ENCODE assay signal across 20 cellular contexts in genomic region chr1:8135250-8135649, GRCh38.
DNase-seq lines count a peak whose midpoint lies in the region; ATAC-seq and TF ChIP-seq lines count a peak whose summit lies in the region.
"Had no signal": no experiment of that assay in that cellular context is flagged by ENCODE, and none has a peak within 500 bp of the region (broad histone marks: within the 10 kb centered on the region; RNA-seq: fewer than 3 reads in every experiment).

No MANE protein-coding gene starts in this region.

- H4K20me1 ChIP-seq in osteoblast (ENCODE audit: insufficient read depth, low read length), result no peaks in the 10 kb centered on the region

- no TSS peak for BruUV-seq in Panc1 (replicated peaks; lab: Mats Ljungman, UMichigan)

- POLR2A ChIA-PET in Panc1 (lab: Charles Lee), result interaction anchor here (0.5 to 1.4 kb wide), 4 partner anchors 13 to 427 kb away, joined by 3 to 5 read pairs (median 3); no protein-coding TSS in a partner anchor

- H3K27me3 ChIP-seq in Panc1 (ENCODE audit: control insufficient read depth, insufficient read depth, low read length) (no peaks in the 10 kb centered on the region), brain microvascular endothelial cell (replicated peaks) (no peaks in the 10 kb centered on the region), osteoblast (ENCODE audit: insufficient read depth, low read length) (no peaks in the 10 kb centered on the region), thoracic aorta (replicated peaks; ENCODE audit: insufficient read depth) (no peaks in the 10 kb centered on the region)

- peak overlapping the region; percentile 88 for H3K4me2 ChIP-seq in osteoblast (ENCODE audit: insufficient read depth, low read length)

- H3K9me3 ChIP-seq in Panc1 (ENCODE audit: control insufficient read depth, insufficient read depth, low read depth, low read length), result no peaks in the 10 kb centered on the region
- H3K9me3 ChIP-seq in osteoblast (ENCODE audit: low read depth, low read length), result no peaks in the 10 kb centered on the region
- H3K9me3 ChIP-seq in thoracic aorta, result no peaks in the 10 kb centered on the region
- H3K9me3 ChIP-seq: lower lobe of right lung had no signal

- H3K27ac ChIP-seq in Panc1 (ENCODE audit: low read length) (peak overlapping the region; percentile 98), brain microvascular endothelial cell (peak overlapping the region; percentile 96), osteoblast (ENCODE audit: low read depth, low read length) (peak overlapping the region; percentile 90), thoracic aorta (peak overlapping the region; percentile 94 to 96)
- H3K27ac ChIP-seq: lower lobe of right lung had no signal

- no peaks in the 10 kb centered on the region for H3K79me2 ChIP-seq in osteoblast (ENCODE audit: insufficient read depth, low read length)

- H3K4me3 ChIP-seq in Panc1 (ENCODE audit: low read depth in 2 of 2, low read length in 2 of 2), result no peak overlapping the region
- no peak overlapping the region for H3K4me3 ChIP-seq in brain microvascular endothelial cell (ENCODE audit: low read depth, low read length)
- H3K4me3 ChIP-seq in osteoblast (ENCODE audit: insufficient read depth, low read length), result peak overlapping the region; percentile 63
- no peak overlapping the region for H3K4me3 ChIP-seq in thoracic aorta
- H3K4me3 ChIP-seq: lower lobe of right lung had no signal

- TF ChIP-seq CTCF in Panc1 (IDR thresholded peaks at IDR 0.05), result no peak
- no peak for TF ChIP-seq CTCF in brain microvascular endothelial cell (IDR thresholded peaks at IDR 0.05; ENCODE audit: low read depth, low read length, missing control alignments)
- no peak for TF ChIP-seq CTCF in osteoblast (IDR thresholded peaks at IDR 0.05; ENCODE audit: extremely low read depth, low read depth, low read length)
- no peak for TF ChIP-seq CTCF in thoracic aorta (IDR thresholded peaks at IDR 0.05)

- peak overlapping the region; percentile 57 for H2AFZ ChIP-seq in osteoblast (ENCODE audit: low read length)

- H3K4me1 ChIP-seq in Panc1 (ENCODE audit: control insufficient read depth, insufficient read depth, low read length), result peaks cover 62% of the 10 kb centered on the region
- H3K4me1 ChIP-seq in osteoblast (ENCODE audit: insufficient read depth, low read length), result peaks cover 43% of the 10 kb centered on the region
- peaks cover 28 to 60% of the 10 kb centered on the region in 2 donors for H3K4me1 ChIP-seq in thoracic aorta (ENCODE audit: control insufficient read depth in 1 of 2, low read depth in 2 of 2)

- in situ Hi-C loops in Panc1 (cut with HindIII; ENCODE audit: low pct_unique_long_range_greater_than_20kb, low sequenced_read_pairs) (no loop called here), brain microvascular endothelial cell (cut with HindIII; ENCODE audit: low pct_ligation_motif_present, low sequenced_read_pairs) (no loop called here)

- H3K36me3 ChIP-seq in Panc1 (ENCODE audit: control insufficient read depth, insufficient read depth, low read length), result no peaks in the 10 kb centered on the region
- H3K36me3 ChIP-seq in brain microvascular endothelial cell (replicated peaks), result no peaks in the 10 kb centered on the region
- no peaks in the 10 kb centered on the region for H3K36me3 ChIP-seq in osteoblast (ENCODE audit: insufficient read depth, low read length)
- no peaks in the 10 kb centered on the region for H3K36me3 ChIP-seq in thoracic aorta
- H3K36me3 ChIP-seq: lower lobe of right lung had no signal

- DNase-seq in Panc1 (ENCODE audit: low read depth, low spot score), result no peak
- DNase-seq in brain microvascular endothelial cell, result no peak
- DNase-seq in osteoblast (ENCODE audit: insufficient read length, low spot score, missing footprints), result no peak
- no peak for DNase-seq in thoracic aorta (ENCODE audit: low spot score)
- DNase-seq in activated CD4-positive, alpha-beta T cell treated with anti-CD3 and anti-CD28 coated beads, Interleukin-2, amount 50 U/mL, for 48 hours, result no peak
- DNase-seq in OCI-M1 (lab: John Stamatoyannopoulos, UW), result no peak
- no peak for DNase-seq in RKO (ENCODE audit: low spot score)
- DNase-seq: activated CD4-positive, alpha-beta memory T cell treated with anti-CD3 and anti-CD28 coated beads, Interleukin-2, amount 10 ng/mL, durations not matched to agents 7 days and 5 days; activated naive CD4-positive, alpha-beta T cell treated with anti-CD3 and anti-CD28 coated beads for 36 hours; activated T-cell treated with anti-CD3 and anti-CD28 coated beads, Interleukin-2, amount 50 U/mL, for 24 hours; COR-L47; hippocampal formation; Kasumi-1; lower lobe of right lung; naive thymus-derived CD4-positive, alpha-beta T cell; NCI-H1092; NCI-H2081; NCI-H446; SHP77; T-helper 17 cell had no signal

- intact Hi-C loops in Panc1 (cut with micrococcal nuclease; ENCODE audit: unreplicated experiment), result loop anchor here (5.0 kb wide), 1 partner anchor 177 kb away; no protein-coding TSS in a partner anchor

- ATAC-seq in Panc1 (no peak), thoracic aorta (ENCODE audit: insufficient number of reproducible peaks, low FRiP score, low read depth) (no peak)
- ATAC-seq: naive thymus-derived CD4-positive, alpha-beta T cell; T-helper 17 cell had no signal

- CTCF ChIA-PET in Panc1 (lab: Charles Lee), result interaction anchor here (0.6 kb wide), 1 partner anchor 493 kb away, joined by 4 read pairs; no protein-coding TSS in a partner anchor
